Comparison of ENCODE assay signal across 12 cellular contexts in the genomic region with DNA sequence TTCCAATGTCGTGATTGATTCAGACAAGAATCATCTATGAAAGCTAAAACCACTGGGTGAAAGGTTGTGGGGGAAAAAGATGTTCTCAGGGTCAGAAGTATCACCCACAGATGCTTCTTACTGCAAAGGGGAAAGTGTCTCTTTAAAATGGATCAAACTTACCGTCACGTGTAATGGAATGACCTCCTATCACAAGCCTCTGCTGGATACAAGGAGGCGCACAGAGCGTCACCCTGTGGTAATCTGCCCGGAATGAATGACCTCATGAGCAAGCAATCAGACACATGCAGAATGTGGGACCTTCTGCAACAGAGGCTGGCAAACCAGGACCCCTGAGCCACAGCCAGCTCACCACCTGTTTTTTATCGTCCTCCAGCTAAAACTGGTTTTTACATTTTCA. TPM values are rescaled to one million over a fixed set of nuclear protein-coding genes. Genes with fewer than 3 reads are reported as not detected.
DNase-seq lines count a peak whose midpoint lies in the region; ATAC-seq, FAIRE-seq and TF ChIP-seq lines count a peak whose summit lies in the region.
"Had no signal": no experiment of that assay in that cellular context is flagged by ENCODE, and none has a peak within 500 bp of the region (broad histone marks: within the 10 kb centered on the region; RNA-seq: fewer than 3 reads in every experiment).

No MANE protein-coding gene starts in this region.

- H3K9me3 ChIP-seq in SJCRH30 (replicated peaks) (no peaks in the 10 kb centered on the region), neuronal stem cell (replicated peaks in 1 of 2; ENCODE audit: control insufficient read depth in 2 of 2, insufficient read depth in 1 of 2, low read depth in 1 of 2, low read length in 2 of 2) (no peaks in the 10 kb centered on the region)
- H3K9me3 ChIP-seq: prostate gland had no signal

- H3K79me1 ChIP-seq in neuronal stem cell (ENCODE audit: low read depth, low read length), result no peaks in the 10 kb centered on the region

- H3K4me1 ChIP-seq in SJCRH30 (peaks cover 24% of the 10 kb centered on the region), neuronal stem cell (ENCODE audit: control insufficient read depth in 2 of 2, insufficient read depth in 1 of 2, low read depth in 1 of 2, low read length in 2 of 2) (peaks cover 7 to 24% of the 10 kb centered on the region in 2 donors)
- H3K4me1 ChIP-seq: prostate gland had no signal

- H3K27ac Mint-ChIP-seq in activated CD8-positive, alpha-beta memory T cell treated with anti-CD3 and anti-CD28 coated beads, Interleukin-2, amount 10 ng/mL, durations not matched to agents 7 days and 5 days, result no peak overlapping the region
- H3K27ac Mint-ChIP-seq: activated CD4-positive, alpha-beta T cell treated with anti-CD3 and anti-CD28 coated beads for 36 hours; activated naive CD4-positive, alpha-beta T cell treated with anti-CD3 and anti-CD28 coated beads for 36 hours had no signal

- H3K27ac ChIP-seq in SJCRH30 (peak overlapping the region; percentile 75), neuronal stem cell (replicated peaks; ENCODE audit: low read length) (no peak overlapping the region)
- H3K27ac ChIP-seq: prostate gland had no signal

- no peak for ATAC-seq in activated CD8-positive, alpha-beta memory T cell treated with anti-CD3 and anti-CD28 coated beads, Interleukin-2, amount 10 ng/mL, durations not matched to agents 7 days and 5 days
- ATAC-seq in HG03342 (IDR thresholded peaks at IDR 0.05; ENCODE audit: unreplicated experiment), result no peak
- ATAC-seq: activated CD4-positive, alpha-beta T cell treated with anti-CD3 and anti-CD28 coated beads for 36 hours had no signal

- CTCF ChIA-PET in activated CD8-positive, alpha-beta memory T cell treated with anti-CD3 and anti-CD28 coated beads, Interleukin-2, amount 10 ng/mL, durations not matched to agents 7 days and 5 days (lab: Charles Lee), result no interaction called here

- TF ChIP-seq POLR2A in H54 (IDR thresholded peaks at IDR 0.05; ENCODE audit: low read depth, low read length), result no peak

- H2BK15ac ChIP-seq in neuronal stem cell (ENCODE audit: low read length), result no peak overlapping the region

- H3K9me3 Mint-ChIP-seq in activated CD8-positive, alpha-beta memory T cell treated with anti-CD3 and anti-CD28 coated beads, Interleukin-2, amount 10 ng/mL, durations not matched to agents 7 days and 5 days (ENCODE audit: low read depth), result no peaks in the 10 kb centered on the region
- H3K9me3 Mint-ChIP-seq: activated naive CD4-positive, alpha-beta T cell treated with anti-CD3 and anti-CD28 coated beads for 36 hours had no signal

- no peaks in the 10 kb centered on the region for H3K36me3 Mint-ChIP-seq in activated CD8-positive, alpha-beta memory T cell treated with anti-CD3 and anti-CD28 coated beads, Interleukin-2, amount 10 ng/mL, durations not matched to agents 7 days and 5 days

- H3K9ac ChIP-seq in neuronal stem cell (ENCODE audit: low read depth, low read length, poor library complexity), result no peak overlapping the region

- no peak overlapping the region for H2BK12ac ChIP-seq in neuronal stem cell (ENCODE audit: low read length)

- H3K27me3 ChIP-seq in SJCRH30 (no peaks in the 10 kb centered on the region), neuronal stem cell (ENCODE audit: control insufficient read depth in 3 of 3, insufficient read depth in 3 of 3, low read depth in 1 of 3, low read length in 3 of 3) (peaks cover 0 to 28% (median 0%) of the 10 kb centered on the region in 3 experiments)

- H3K4ac ChIP-seq in neuronal stem cell (ENCODE audit: low read length), result no peak overlapping the region

- H2AK5ac ChIP-seq in neuronal stem cell (ENCODE audit: low read depth, low read length), result no peak overlapping the region

- H4K8ac ChIP-seq in neuronal stem cell (ENCODE audit: low read depth, low read length), result no peak overlapping the region

- H3K4me1 Mint-ChIP-seq in activated CD8-positive, alpha-beta memory T cell treated with anti-CD3 and anti-CD28 coated beads, Interleukin-2, amount 10 ng/mL, durations not matched to agents 7 days and 5 days, result no peaks in the 10 kb centered on the region
- H3K4me1 Mint-ChIP-seq: activated CD4-positive, alpha-beta T cell treated with anti-CD3 and anti-CD28 coated beads for 36 hours had no signal

- peak; percentile 69 for DNase-seq in H54 (ENCODE audit: insufficient read length, low spot score)
- DNase-seq in SJCRH30, result peak; percentile 84 to 87
- peak; percentile 47 for DNase-seq in fibroblast of the conjunctiva (ENCODE audit: low read depth)
- DNase-seq in skeletal muscle cell (ENCODE audit: low read depth), result peak; percentile 38
- DNase-seq in activated CD8-positive, alpha-beta memory T cell treated with anti-CD3 and anti-CD28 coated beads, Interleukin-2, amount 10 ng/mL, durations not matched to agents 7 days and 5 days, result no peak
- DNase-seq in neuronal stem cell (ENCODE audit: low spot score), result no peak
- DNase-seq in stimulated activated naive CD4-positive, alpha-beta T cell treated with Interleukin-2 at 50 U/mL for 16 hours (lab: John Stamatoyannopoulos, UW), result no peak
- DNase-seq: activated CD4-positive, alpha-beta T cell treated with anti-CD3 and anti-CD28 coated beads for 36 hours; activated naive CD4-positive, alpha-beta T cell treated with anti-CD3 and anti-CD28 coated beads for 36 hours; NCI-H1436 treated with DMSO at 0.1 percent for 48 hours had no signal

- H2BK120ac ChIP-seq in neuronal stem cell (ENCODE audit: low read depth, low read length), result no peak overlapping the region

- H3K4me3 ChIP-seq in SJCRH30 (no peak overlapping the region), skeletal muscle cell (ENCODE audit: low read depth, low read length) (no peak overlapping the region), neuronal stem cell (ENCODE audit: low read length in 2 of 2) (no peak overlapping the region)
- H3K4me3 ChIP-seq: prostate gland had no signal

- no peak overlapping the region for H3K14ac ChIP-seq in neuronal stem cell (ENCODE audit: low read length)

- no peak overlapping the region for H4K91ac ChIP-seq in neuronal stem cell (ENCODE audit: low read depth, low read length, poor library complexity)

- no CpG with 5 or more reads among the region's 7 CpGs for WGBS in neuronal stem cell (ENCODE audit: extremely low coverage in 2 of 2, insufficient read length in 2 of 2, insufficient replicate concordance in 1 of 2), 2 donors

- H3K23ac ChIP-seq in neuronal stem cell (ENCODE audit: low read depth, low read length, poor library complexity), result no peak overlapping the region

- H3K4me2 ChIP-seq in neuronal stem cell (ENCODE audit: insufficient read depth, low read length, poor library complexity, severe bottlenecking), result no peak overlapping the region

- no peak overlapping the region for H3K4me3 Mint-ChIP-seq in activated CD8-positive, alpha-beta memory T cell treated with anti-CD3 and anti-CD28 coated beads, Interleukin-2, amount 10 ng/mL, durations not matched to agents 7 days and 5 days
- H3K4me3 Mint-ChIP-seq: activated CD4-positive, alpha-beta T cell treated with anti-CD3 and anti-CD28 coated beads for 36 hours; activated naive CD4-positive, alpha-beta T cell treated with anti-CD3 and anti-CD28 coated beads for 36 hours had no signal

- H2AFZ ChIP-seq in neuronal stem cell (ENCODE audit: low read length), result no peak overlapping the region

- no peak overlapping the region for H3K18ac ChIP-seq in neuronal stem cell (ENCODE audit: low read length)

- H2BK5ac ChIP-seq in neuronal stem cell (ENCODE audit: low read length), result no peak overlapping the region

- H3K36me3 ChIP-seq in SJCRH30 (no peaks in the 10 kb centered on the region), neuronal stem cell (replicated peaks in 1 of 2; ENCODE audit: control insufficient read depth in 2 of 2, insufficient read depth in 2 of 2, low read length in 2 of 2) (no peaks in the 10 kb centered on the region)
- H3K36me3 ChIP-seq: prostate gland had no signal

- peak; percentile 84 for FAIRE-seq in H54 (lab: Jason Lieb, UNC)

- peaks cover 15% of the 10 kb centered on the region for H3K27me3 Mint-ChIP-seq in activated CD8-positive, alpha-beta memory T cell treated with anti-CD3 and anti-CD28 coated beads, Interleukin-2, amount 10 ng/mL, durations not matched to agents 7 days and 5 days

RNA-seq across cellular contexts. Expression of a gene that starts 33.0 kb away (rescaled TPM):
- not detected in 2 replicates for total RNA-seq in SJCRH30 (2014; rRNA removed; shearing (Covaris generic))
- not detected for total RNA-seq in activated CD8-positive, alpha-beta memory T cell treated with anti-CD3 and anti-CD28 coated beads, Interleukin-2, amount 10 ng/mL, durations not matched to agents 7 days and 5 days
- 14.8 TPM for polyA plus RNA-seq in neuronal stem cell (2013, experiment 1 of 2)
- 15.7 TPM for polyA plus RNA-seq in neuronal stem cell (2013, experiment 2 of 2)
- total RNA-seq: activated CD4-positive, alpha-beta T cell treated with anti-CD3 and anti-CD28 coated beads for 36 hours; activated naive CD4-positive, alpha-beta T cell treated with anti-CD3 and anti-CD28 coated beads for 36 hours had no signal

Comparison
In these comparisons a context has a peak if more than half of its experiments do, and no peak if none do; other contexts are left out.
1. DNase-seq: peak in H54 (single experiment), SJCRH30 (2 of 2), fibroblast of the conjunctiva (single experiment) and skeletal muscle cell (single experiment); none in activated CD8-positive, alpha-beta memory T cell treated with anti-CD3 and anti-CD28 coated beads, Interleukin-2, amount 10 ng/mL, durations not matched to agents 7 days and 5 days (single experiment), neuronal stem cell (single experiment) and stimulated activated naive CD4-positive, alpha-beta T cell treated with Interleukin-2 at 50 U/mL for 16 hours (single experiment).